22 cellular contexts compared by ENCODE assay signal in genomic region chr6:24740861-24741260, GRCh38. TPM values are rescaled to one million over a fixed set of nuclear protein-coding genes. Genes with fewer than 3 reads are reported as not detected.
"Had no signal": no experiment of that assay in that cellular context is flagged by ENCODE, and none has a peak within 500 bp of the region (broad histone marks: within the 10 kb centered on the region; RNA-seq: fewer than 3 reads in every experiment).

No MANE protein-coding gene starts in this region.

- DNase-seq: activated CD4-positive, alpha-beta T cell treated with anti-CD3 and anti-CD28 coated beads, Interleukin-2, amount 10 ng/mL, durations not matched to agents 7 days and 5 days; activated CD4-positive, CD25-positive, alpha-beta regulatory T cell; activated naive CD4-positive, alpha-beta T cell treated with anti-CD3 and anti-CD28 coated beads, Interleukin-2, amount 50 U/mL, for 16 hours; activated T-cell treated with anti-CD3 and anti-CD28 coated beads for 4 hours; cerebellar nuclear complex; dorsolateral prefrontal cortex; heart right ventricle; islet precursor cell; mesendoderm; ovary; retina; stomach; T-cell had no signal

- H3K27ac Mint-ChIP-seq: activated CD4-positive, alpha-beta T cell treated with anti-CD3 and anti-CD28 coated beads, Interleukin-2, amount 10 ng/mL, durations not matched to agents 7 days and 5 days; activated T-helper 17 cell treated with anti-CD3 and anti-CD28 coated beads, Interleukin-2, amount 50 U/mL, for 72 hours; nephron; T-cell had no signal

- H3K27me3 Mint-ChIP-seq: activated T-helper 17 cell treated with anti-CD3 and anti-CD28 coated beads, Interleukin-2, amount 50 U/mL, for 72 hours had no signal

- H3K36me3 ChIP-seq: esophagus muscularis mucosa, heart right ventricle, ovary, stomach, thoracic aorta had no signal

- H3K4me3 Mint-ChIP-seq: activated CD4-positive, alpha-beta T cell treated with anti-CD3 and anti-CD28 coated beads, Interleukin-2, amount 10 ng/mL, durations not matched to agents 7 days and 5 days; activated T-helper 17 cell treated with anti-CD3 and anti-CD28 coated beads, Interleukin-2, amount 50 U/mL, for 72 hours; nephron; T-cell had no signal

- H3K4me1 ChIP-seq: esophagus muscularis mucosa had no signal

- H3K9me3 ChIP-seq: esophagus muscularis mucosa, heart right ventricle, ovary, stomach, thoracic aorta had no signal

- H3K27ac ChIP-seq: esophagus muscularis mucosa, ovary, skin epidermis, stomach, thoracic aorta had no signal

- H3K9me3 Mint-ChIP-seq: nephron, T-cell had no signal

- H3K36me3 Mint-ChIP-seq: T-cell had no signal

- H3K4me1 Mint-ChIP-seq: nephron had no signal

- H3K4me3 ChIP-seq: dorsolateral prefrontal cortex, esophagus muscularis mucosa, heart right ventricle, ovary, skin epidermis, stomach, thoracic aorta had no signal

- H3K27me3 ChIP-seq: esophagus muscularis mucosa, heart right ventricle, ovary, stomach had no signal

RNA-seq across cellular contexts. Expression of gene ARMH2, which starts 57.9 kb away (rescaled TPM):
- total RNA-seq: activated CD8-positive, alpha-beta memory T cell treated with anti-CD3 and anti-CD28 coated beads for 36 hours; esophagus muscularis mucosa; frontal cortex; heart right ventricle; liver; ovary; stomach; thoracic aorta; ureter had no signal
- polyA plus RNA-seq: heart right ventricle, liver, ovary, stomach had no signal
